25 cellular contexts compared by ENCODE assay signal in the genomic region with DNA sequence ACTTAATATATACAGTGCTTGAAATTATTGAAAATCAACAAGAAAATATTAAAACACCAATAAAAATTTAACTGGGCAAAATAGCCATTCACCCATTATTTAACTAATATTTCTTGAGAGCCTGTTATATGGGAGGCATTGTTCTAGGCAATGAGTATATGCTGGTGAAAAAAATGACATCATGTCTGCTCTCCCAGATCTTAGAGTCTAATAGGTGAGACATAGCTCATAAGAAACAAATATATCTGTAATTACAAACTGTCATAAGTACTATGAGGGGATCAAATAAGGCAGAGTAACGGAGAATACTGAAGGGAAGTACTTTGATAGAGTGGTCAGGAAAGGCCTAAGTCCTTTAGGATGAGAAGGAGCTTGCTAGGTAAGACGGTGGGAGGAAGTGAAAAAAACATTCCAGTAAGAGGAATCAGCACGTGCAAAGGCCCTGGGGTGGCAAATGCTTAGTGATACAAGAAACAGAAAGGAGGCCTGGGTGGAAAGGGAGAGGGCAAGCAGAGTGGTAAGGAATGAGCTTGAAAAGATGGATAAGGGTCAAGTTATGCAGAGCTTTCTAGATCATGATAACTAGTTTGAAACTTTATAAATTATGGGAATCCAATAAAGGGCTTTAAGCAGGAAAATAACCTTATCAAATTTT. TPM values are rescaled to one million over a fixed set of nuclear protein-coding genes. Genes with fewer than 3 reads are reported as not detected.
DNase-seq lines count a peak whose midpoint lies in the region; ATAC-seq, FAIRE-seq and TF ChIP-seq lines count a peak whose summit lies in the region.
"Had no signal": no experiment of that assay in that cellular context is flagged by ENCODE, and none has a peak within 500 bp of the region (broad histone marks: within the 10 kb centered on the region; RNA-seq: fewer than 3 reads in every experiment).

No MANE protein-coding gene starts in this region.

- H3K14ac ChIP-seq in H1 (ENCODE audit: insufficient read length): no peak overlapping the region

- peaks cover 6% of the 10 kb centered on the region; the same call in 1 of the 2 replicates for H3K36me3 Mint-ChIP-seq in WTC11
- H3K36me3 Mint-ChIP-seq: CD14-positive monocyte; CD4-positive, CD25-positive, alpha-beta regulatory T cell had no signal

- no peak overlapping the region for H3K4me3 ChIP-seq in HEK293 (ENCODE audit: low read depth, low read length)
- H3K4me3 ChIP-seq in H1 (ENCODE audit: extremely low read depth in 1 of 4, insufficient read depth in 2 of 4, low read depth in 3 of 4, low read length in 4 of 4): no peak overlapping the region
- no peak overlapping the region for H3K4me3 ChIP-seq in body of pancreas
- H3K4me3 ChIP-seq in lower leg skin (ENCODE audit: low read depth, poor library complexity, severe bottlenecking): no peak overlapping the region
- H3K4me3 ChIP-seq: BLaER1 had no signal

- H3K4me1 ChIP-seq in HEK293 (ENCODE audit: control insufficient read depth, insufficient read depth, low read length): peaks cover 12% of the 10 kb centered on the region; the same call in 1 of the 2 replicates
- H3K4me1 ChIP-seq in H1 (replicated peaks in 1 of 4; ENCODE audit: control insufficient read depth in 3 of 4, insufficient read depth in 4 of 4, low read length in 3 of 4): peaks cover 1 to 18% (median 11%) of the 10 kb centered on the region in 4 experiments; a peak in 4 of 7 replicates
- no peaks in the 10 kb centered on the region for H3K4me1 ChIP-seq in body of pancreas
- H3K4me1 ChIP-seq: BLaER1 had no signal

- no peak for TF ChIP-seq POLR2A in H1 (IDR thresholded peaks at IDR 0.05; ENCODE audit: control extremely low read depth in 1 of 2, low read depth in 2 of 2, low read length in 2 of 2)
- TF ChIP-seq POLR2A in body of pancreas (IDR thresholded peaks at IDR 0.05): no peak
- no peak for TF ChIP-seq POLR2A in lower leg skin (IDR thresholded peaks at IDR 0.05)

- H3K9me3 ChIP-seq in HEK293 (ENCODE audit: control insufficient read depth, insufficient read depth, low read depth, low read length) (no peaks in the 10 kb centered on the region), H1 (ENCODE audit: insufficient read depth in 2 of 2, low read depth in 1 of 2, low read length in 1 of 2) (no peaks in the 10 kb centered on the region), body of pancreas (no peaks in the 10 kb centered on the region)
- H3K9me3 ChIP-seq: BE2C had no signal

- no peak overlapping the region for H3K18ac ChIP-seq in H1 (ENCODE audit: extremely low read depth, low read length)

- H3K79me1 ChIP-seq in H1 (ENCODE audit: low read depth, low read length): no peaks in the 10 kb centered on the region

- H2BK20ac ChIP-seq in H1 (ENCODE audit: low read length): no peak overlapping the region

- H3K27ac Mint-ChIP-seq in WTC11: no peak overlapping the region
- H3K27ac Mint-ChIP-seq: CD14-positive monocyte; CD4-positive, CD25-positive, alpha-beta regulatory T cell had no signal

- 91% methylated on average over 3 of the region's 3 CpGs; no CpG with 5 or more reads in 1 of the 2 experiments for WGBS in H1 (ENCODE audit: extremely low coverage in 1 of 2, insufficient coverage in 1 of 2, insufficient read length in 1 of 2, insufficient replicate concordance in 2 of 2, low coverage in 1 of 2, low lambda C conversion rate in 2 of 2, missing lambda C conversion rate in 1 of 2), 2 experiments
- WGBS in body of pancreas, 2 donors: 84 to 85% methylated on average over 3 of the region's 3 CpGs
- 92 to 93% methylated on average over 3 of the region's 3 CpGs for WGBS in lower leg skin, 2 donors

- H3K4ac ChIP-seq in H1 (replicated peaks; ENCODE audit: insufficient read length, low read depth, low read length): no peak overlapping the region

- DNase-seq in WTC11 (ENCODE audit: low spot score): no peak
- no peak for DNase-seq in H1 (ENCODE audit: low read depth in 1 of 2, low spot score in 2 of 2)
- DNase-seq in body of pancreas: no peak
- DNase-seq in lower leg skin (ENCODE audit: low spot score in 2 of 2): no peak
- no peak for DNase-seq in DMS53 (lab: John Stamatoyannopoulos, UW)
- DNase-seq: 8988T; ACHN; BE2C; C1 segment of cervical spinal cord; CD4-positive, alpha-beta memory T cell; CD4-positive, CD25-positive, alpha-beta regulatory T cell; CD8-positive, alpha-beta memory T cell; COR-L47; DMS 273 treated with DMSO at 0.1 percent for 48 hours; DMS153; DMS79 treated with DMSO at 0.1 percent for 48 hours; GF-D8 had no signal

- no peak overlapping the region for H2BK15ac ChIP-seq in H1 (ENCODE audit: low read length)

- H3K4me2 ChIP-seq in H1 (ENCODE audit: insufficient read depth in 1 of 2, low read depth in 2 of 2, low read length in 2 of 2): no peak overlapping the region
- H3K4me2 ChIP-seq: BLaER1 had no signal

- no peak overlapping the region for H4K8ac ChIP-seq in H1 (ENCODE audit: extremely low read depth, insufficient read depth, low read length)

- no peak for ATAC-seq in WTC11
- ATAC-seq in body of pancreas: no peak
- no peak for ATAC-seq in GM21619 (IDR thresholded peaks at IDR 0.05; ENCODE audit: unreplicated experiment)

- H3K23ac ChIP-seq in H1 (ENCODE audit: insufficient read length): no peak overlapping the region

- no peak overlapping the region for H4K91ac ChIP-seq in H1 (replicated peaks; ENCODE audit: insufficient read length, low read length)

- FAIRE-seq in H1 (lab: Jason Lieb, UNC) (no peak), islet of Langerhans (lab: Jason Lieb, UNC) (peak; percentile 64)
- FAIRE-seq: A204.1, G401.6, GM12891 had no signal

- intact Hi-C loops in body of pancreas (cut with DNase I) (no loop called here), lower leg skin (cut with DNase I; ENCODE audit: low total_unique reads) (no loop called here)

- H4K20me1 ChIP-seq in H1 (replicated peaks in 1 of 2; ENCODE audit: control insufficient read depth in 1 of 2, insufficient read depth in 2 of 2, low read length in 2 of 2): no peaks in the 10 kb centered on the region
- H4K20me1 ChIP-seq: BLaER1 had no signal

- H3K4me1 Mint-ChIP-seq in WTC11: peaks cover 38% of the 10 kb centered on the region
- H3K4me1 Mint-ChIP-seq: CD14-positive monocyte had no signal

- no peak for TF ChIP-seq EP300 in H1 (IDR thresholded peaks at IDR 0.05; ENCODE audit: borderline replicate concordance in 1 of 2, low read depth in 2 of 2, low read length in 2 of 2)

- POLR2A ChIA-PET in HEK293 (lab: Yijun Ruan, JAX): no interaction called here
- POLR2A ChIA-PET in WTC11 (lab: Charles Lee): no interaction called here
- POLR2A ChIA-PET in H1 (lab: Charles Lee; ENCODE audit: partially characterized antibody): no interaction called here

- H2AFZ ChIP-seq in H1 (ENCODE audit: low read length): no peak overlapping the region

- H3K9ac ChIP-seq in H1 (replicated peaks in 1 of 4; ENCODE audit: extremely low read depth in 1 of 4, low read depth in 3 of 4, low read length in 3 of 4): no peak overlapping the region
- H3K9ac ChIP-seq: BLaER1 had no signal

- H3K79me2 ChIP-seq in H1 (ENCODE audit: control insufficient read depth in 1 of 2, insufficient read depth in 2 of 2, low read length in 2 of 2): no peaks in the 10 kb centered on the region

- TF ChIP-seq RAD21 in H1 (IDR thresholded peaks at IDR 0.05 in 1 of 2, conservative IDR thresholded peaks at IDR 0.05 in 1 of 2; ENCODE audit: low read depth in 2 of 2, low read length in 2 of 2): no peak

- CTCF ChIA-PET in HEK293 (lab: Yijun Ruan, JAX) (interaction anchor here (0.6 to 1.2 kb wide), 2 partner anchors 34 to 1038 kb away, joined by 3 read pairs; no protein-coding TSS in a partner anchor), WTC11 (lab: Charles Lee) (no interaction called here), H1 (lab: Charles Lee; ENCODE audit: partially characterized antibody) (no interaction called here)

- H3K27ac ChIP-seq in HEK293 (ENCODE audit: extremely low read depth, low read depth, low read length) (no peak overlapping the region), H1 (ENCODE audit: low read depth, low read length) (no peak overlapping the region), body of pancreas (no peak overlapping the region)
- H3K27ac ChIP-seq: BLaER1 had no signal

- no peaks in the 10 kb centered on the region for H3K27me3 ChIP-seq in H1 (replicated peaks in 1 of 4; ENCODE audit: control insufficient read depth in 3 of 4, extremely low read depth in 1 of 4, insufficient read depth in 3 of 4, low read length in 3 of 4)
- no peaks in the 10 kb centered on the region for H3K27me3 ChIP-seq in body of pancreas
- H3K27me3 ChIP-seq: BE2C, BLaER1 had no signal

- no peak overlapping the region for H2BK5ac ChIP-seq in H1 (ENCODE audit: low read depth, low read length)

- H2AK5ac ChIP-seq in H1 (ENCODE audit: low read depth, low read length): no peak overlapping the region

- no peak overlapping the region for H4K5ac ChIP-seq in H1 (ENCODE audit: insufficient read length, low read depth, low read length)

- H3K9me3 Mint-ChIP-seq in WTC11: peaks cover 26% of the 10 kb centered on the region

- TF ChIP-seq CTCF in HEK293 (tag by site-specific recombination; IDR thresholded peaks at IDR 0.05) (no peak), WTC11 (IDR thresholded peaks at IDR 0.05) (no peak), H1 (IDR thresholded peaks at IDR 0.05; ENCODE audit: control extremely low read depth in 1 of 3, insufficient read depth in 1 of 3, low read depth in 1 of 3, low read length in 3 of 3) (no peak), body of pancreas (IDR thresholded peaks at IDR 0.05) (no peak), lower leg skin (IDR thresholded peaks at IDR 0.05) (no peak)

- peaks cover 2% of the 10 kb centered on the region; the same call in 1 of the 2 replicates for H3K23me2 ChIP-seq in H1 (ENCODE audit: low read depth, low read length)

- H3K27me3 Mint-ChIP-seq in WTC11 (ENCODE audit: low read depth): peaks cover 54% of the 10 kb centered on the region
- H3K27me3 Mint-ChIP-seq: CD8-positive, alpha-beta memory T cell had no signal

- H2BK120ac ChIP-seq in H1 (replicated peaks; ENCODE audit: low read depth, low read length): no peak overlapping the region

- H2BK12ac ChIP-seq in H1 (ENCODE audit: low read depth, low read length): no peak overlapping the region

- no peaks in the 10 kb centered on the region for H3K36me3 ChIP-seq in HEK293 (ENCODE audit: control insufficient read depth in 2 of 2, insufficient read depth in 1 of 2, low read length in 2 of 2)
- H3K36me3 ChIP-seq in H1 (ENCODE audit: control insufficient read depth in 2 of 4, insufficient read depth in 4 of 4, low read length in 3 of 4): no peaks in the 10 kb centered on the region
- no peaks in the 10 kb centered on the region for H3K36me3 ChIP-seq in body of pancreas (replicated peaks in 1 of 2; ENCODE audit: insufficient read depth in 1 of 2, low read depth in 2 of 2)
- H3K36me3 ChIP-seq: BE2C, BLaER1 had no signal

- H3K56ac ChIP-seq in H1 (replicated peaks; ENCODE audit: insufficient read length, low read depth, low read length): no peak overlapping the region

- H3K4me3 Mint-ChIP-seq in WTC11: no peak overlapping the region
- H3K4me3 Mint-ChIP-seq: CD14-positive monocyte; CD4-positive, alpha-beta memory T cell; CD4-positive, CD25-positive, alpha-beta regulatory T cell; CD8-positive, alpha-beta memory T cell had no signal

RNA-seq across cellular contexts. Expression of gene FYN, which starts 12.2 kb away (rescaled TPM):
- total RNA-seq in WTC11 (2021) (57.1 to 63.9 TPM (median 59.0 TPM) in 3 replicates), body of pancreas (10 to 100 TPM; 25.7 to 83.1 TPM), lower leg skin (10 to 100 TPM; 56.3 to 96.4 (median 81.8) TPM)
- 92.5 and 97.2 TPM in 2 replicates for total RNA-seq in H1 (2021; fragmentation: NEBNext Ultra II Directional; extraction: Animal tissue kit (Norgen Biotek cat#: 25700))
- polyA plus RNA-seq in H1 (2011; rRNA removed): 46.8 and 79.6 TPM in 2 replicates
- 69.4 TPM for polyA plus RNA-seq in H1 (2011; cell fraction: cytosol; rRNA removed)
- polyA plus RNA-seq in H1 (2011; cell fraction: nucleus; rRNA removed): 110 TPM
- 87.4 to 117 TPM (median 95.3 TPM) in 4 replicates for polyA plus RNA-seq in H1 (2012, experiment 1 of 2)
- 21.2 TPM for polyA plus RNA-seq in H1 (2012, experiment 2 of 2)
- polyA plus RNA-seq in H1 (2013, experiment 1 of 2): 59.2 TPM
- polyA plus RNA-seq in H1 (2013, experiment 2 of 2): 58.6 TPM
- polyA minus RNA-seq in H1 (2011; rRNA and poly(A)+ RNA removed): 74.0 and 105 TPM in 2 replicates
- 39.4 TPM for polyA minus RNA-seq in H1 (2011; cell fraction: cytosol; rRNA and poly(A)+ RNA removed)
- polyA minus RNA-seq in H1 (2011; cell fraction: nucleus; rRNA and poly(A)+ RNA removed): 81.6 TPM

Comparison
In these comparisons a context has a peak if more than half of its experiments do, and no peak if none do; other contexts are left out.
1. Of the 8 proteins assayed by ChIP-seq in both HEK293 and WTC11: peak only in HEK293: ATF2; only in WTC11: none; in both: none; in neither: 7.